In the genomic region with DNA sequence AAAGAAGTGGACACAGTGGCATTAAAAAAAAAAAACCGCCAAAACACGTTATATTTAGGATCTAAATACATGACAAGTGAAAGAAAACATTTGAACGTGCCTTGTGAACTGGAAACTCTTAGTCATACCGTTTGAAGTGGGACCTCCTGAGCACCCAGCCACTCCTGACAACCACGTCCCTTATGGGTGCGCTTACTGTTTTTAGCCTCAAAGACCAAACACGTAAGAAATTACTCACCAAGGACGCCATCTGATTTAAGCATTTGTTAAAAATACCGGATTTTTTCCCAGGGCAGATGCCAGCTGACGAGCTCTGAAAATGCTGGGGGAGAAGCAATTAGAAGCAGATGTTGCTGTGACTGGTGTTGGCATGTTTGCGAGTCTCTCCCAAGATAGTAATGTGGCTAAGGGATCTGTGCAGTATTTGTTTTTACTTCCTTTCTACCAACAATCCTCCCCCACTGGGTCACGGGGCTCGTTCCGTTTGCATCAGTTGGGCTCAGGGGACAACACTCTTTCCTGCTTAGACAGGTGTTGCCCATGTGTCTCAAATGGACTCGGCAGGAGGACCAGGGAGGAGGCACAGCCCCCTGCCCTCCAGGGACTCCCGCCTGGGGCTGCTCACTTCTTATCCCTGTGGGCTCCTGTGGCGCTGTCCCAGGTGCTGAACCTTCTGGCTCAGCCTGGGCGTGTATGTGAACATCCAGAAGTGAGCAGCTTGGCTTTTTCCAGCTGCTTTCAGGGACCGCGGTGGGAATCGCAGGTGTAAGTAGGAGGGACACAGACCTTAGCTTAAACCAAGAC, we compare ENCODE assay signal across 8 cellular contexts.
DNase-seq lines count a peak whose midpoint lies in the region; ATAC-seq and TF ChIP-seq lines count a peak whose summit lies in the region.

No MANE protein-coding gene starts in this region.

- no peak overlapping the region for H2AK5ac ChIP-seq in mesenchymal stem cell (ENCODE audit: low read length, severe bottlenecking)

- no peaks in the 10 kb centered on the region for H3K36me3 ChIP-seq in HCT116 (ENCODE audit: control insufficient read depth in 1 of 2, insufficient read depth in 2 of 2, low read length in 2 of 2)
- H3K36me3 ChIP-seq in WERI-Rb-1: no peaks in the 10 kb centered on the region
- peaks cover 8 to 13% of the 10 kb centered on the region in 2 experiments for H3K36me3 ChIP-seq in mesenchymal stem cell (ENCODE audit: control insufficient read depth in 1 of 2, insufficient read depth in 2 of 2, low read depth in 1 of 2, low read length in 2 of 2)

- H3K79me2 ChIP-seq in HCT116 (ENCODE audit: insufficient read depth, low read length): no peaks in the 10 kb centered on the region

- no peak overlapping the region for H3K4me2 ChIP-seq in HCT116 (ENCODE audit: low read length)
- no peak overlapping the region for H3K4me2 ChIP-seq in mesenchymal stem cell (ENCODE audit: low read length, poor library complexity, severe bottlenecking)

- no peaks in the 10 kb centered on the region for H3K9me2 ChIP-seq in HCT116 (ENCODE audit: insufficient read depth)

- H3K4me3 ChIP-seq in HCT116 (replicated peaks in 1 of 2; ENCODE audit: low read depth in 1 of 2, low read length in 2 of 2): no peak overlapping the region
- no peak overlapping the region for H3K4me3 ChIP-seq in WERI-Rb-1 (ENCODE audit: low read depth, low read length)
- H3K4me3 ChIP-seq in mesenchymal stem cell (ENCODE audit: insufficient read depth in 1 of 2, low read depth in 1 of 2, low read length in 2 of 2): peak overlapping the region in 1 of 2 experiments; percentile 21

- H3K27me3 Mint-ChIP-seq in central memory CD8-positive, alpha-beta T cell: no peaks in the 10 kb centered on the region

- no peaks in the 10 kb centered on the region for H4K20me1 ChIP-seq in HCT116 (ENCODE audit: insufficient read depth)

- H3K27me3 ChIP-seq in HCT116 (ENCODE audit: insufficient read depth, low read length): no peaks in the 10 kb centered on the region; the same call in 1 of the 2 replicates
- H3K27me3 ChIP-seq in WERI-Rb-1 (ENCODE audit: insufficient read depth, low read depth, severe bottlenecking): no peaks in the 10 kb centered on the region
- no peaks in the 10 kb centered on the region for H3K27me3 ChIP-seq in mesenchymal stem cell (ENCODE audit: control insufficient read depth in 1 of 2, insufficient read depth in 1 of 2, low read length in 2 of 2)

- TF ChIP-seq CTCF in HCT116 (IDR thresholded peaks at IDR 0.05 in 2 of 3, conservative IDR thresholded peaks at IDR 0.05 in 1 of 3; ENCODE audit: borderline replicate concordance in 1 of 3, insufficient read depth in 1 of 3, low read depth in 2 of 3, low read length in 2 of 3): no peak
- no peak for TF ChIP-seq CTCF in WERI-Rb-1 (IDR thresholded peaks at IDR 0.05; ENCODE audit: low read depth, low read length)

- POLR2A ChIA-PET in HCT116 (lab: Charles Lee): no interaction called here

- H3K27ac Mint-ChIP-seq in central memory CD8-positive, alpha-beta T cell (ENCODE audit: low read depth): no peak overlapping the region

- TF ChIP-seq RAD21 in HCT116 (IDR thresholded peaks at IDR 0.05; ENCODE audit: low read depth): no peak

- no peak overlapping the region for H3K23ac ChIP-seq in mesenchymal stem cell (ENCODE audit: low read length in 2 of 2)

- no peak overlapping the region for H3K27ac ChIP-seq in HCT116 (ENCODE audit: low read depth, low read length)
- no peak overlapping the region for H3K27ac ChIP-seq in WERI-Rb-1
- no peak overlapping the region for H3K27ac ChIP-seq in mesenchymal stem cell (ENCODE audit: low read length, poor library complexity, severe bottlenecking)

- H2AFZ ChIP-seq in HCT116 (ENCODE audit: low read depth, low read length, poor library complexity, severe bottlenecking) (no peak overlapping the region), mesenchymal stem cell (ENCODE audit: low read depth, low read length) (no peak overlapping the region)

- peaks cover 2% of the 10 kb centered on the region for H3K36me3 Mint-ChIP-seq in central memory CD8-positive, alpha-beta T cell (ENCODE audit: insufficient read depth)

- no peak overlapping the region for H2BK12ac ChIP-seq in mesenchymal stem cell (ENCODE audit: low read length in 2 of 2)

- no peak overlapping the region for H4K91ac ChIP-seq in mesenchymal stem cell (ENCODE audit: low read length)

- H3K4me1 Mint-ChIP-seq in central memory CD8-positive, alpha-beta T cell: peaks cover 17% of the 10 kb centered on the region

- H3K14ac ChIP-seq in mesenchymal stem cell (ENCODE audit: low read length in 2 of 2): no peak overlapping the region

- H3K4me3 Mint-ChIP-seq in central memory CD8-positive, alpha-beta T cell: no peak overlapping the region

- CTCF ChIA-PET in HCT116 (lab: Charles Lee): no interaction called here

- DNase-seq in GM04504 (ENCODE audit: low read depth) (peak; percentile 87), HCT116 (ENCODE audit: low read depth, low spot score) (no peak), NCI-H1436 (lab: John Stamatoyannopoulos, UW) (peak; percentile 86), WERI-Rb-1 (peak; percentile 33), mesenchymal stem cell (peak; percentile 75), C1 segment of cervical spinal cord (lab: John Stamatoyannopoulos, UW) (no peak)
- DNase-seq in central memory CD8-positive, alpha-beta T cell (ENCODE audit: low spot score in 2 of 2): peak; percentile 27 to 45
- peak in 5 of 6 experiments; percentile 9 to 42 (median 32) for DNase-seq in stimulated activated naive CD4-positive, alpha-beta T cell (lab: John Stamatoyannopoulos, UW)

- no peak overlapping the region for H2BK120ac ChIP-seq in mesenchymal stem cell (ENCODE audit: low read depth, low read length)

- H2BK15ac ChIP-seq in mesenchymal stem cell (ENCODE audit: low read depth, poor library complexity, severe bottlenecking): no peak overlapping the region

- WGBS in mesenchymal stem cell: 51% methylated on average over 17 of the region's 21 CpGs

- RAD21 ChIA-PET in HCT116 (lab: Charles Lee; ENCODE audit: low non-redundant PET in 1 of 2, low total read pairs in 2 of 2, uncharacterized antibody in 2 of 2, unreplicated experiment in 2 of 2): no interaction called here

- no peak for TF ChIP-seq POLR2A in HCT116 (IDR thresholded peaks at IDR 0.05; ENCODE audit: borderline replicate concordance, extremely low read depth, insufficient read depth, insufficient read length)

- H4K8ac ChIP-seq in mesenchymal stem cell (ENCODE audit: low read length): no peak overlapping the region

- no peaks in the 10 kb centered on the region for H3K9me3 ChIP-seq in HCT116 (ENCODE audit: control insufficient read depth in 1 of 2, insufficient read depth in 1 of 2, low read depth in 1 of 2, low read length in 2 of 2)
- no peaks in the 10 kb centered on the region for H3K9me3 ChIP-seq in WERI-Rb-1 (ENCODE audit: severe bottlenecking)
- H3K9me3 ChIP-seq in mesenchymal stem cell (ENCODE audit: control insufficient read depth, low read length): no peaks in the 10 kb centered on the region

- peaks cover 19% of the 10 kb centered on the region for H3K79me1 ChIP-seq in mesenchymal stem cell (replicated peaks; ENCODE audit: low read length, poor library complexity, severe bottlenecking)

- ATAC-seq in HCT116: peak; percentile 84
- ATAC-seq in central memory CD8-positive, alpha-beta T cell (replicated peaks; ENCODE audit: extremely low read depth, poor library complexity, severe bottlenecking): peak; percentile 43

- no peak overlapping the region for H3K9ac ChIP-seq in HCT116 (ENCODE audit: low read length)
- H3K9ac ChIP-seq in mesenchymal stem cell (ENCODE audit: low read length): no peak overlapping the region

- no TSS peak for BruUV-seq in HCT116 (replicated peaks; lab: Mats Ljungman, UMichigan)

- H2BK5ac ChIP-seq in mesenchymal stem cell (ENCODE audit: low read depth, low read length, poor library complexity, severe bottlenecking): no peak overlapping the region

- H3K4ac ChIP-seq in mesenchymal stem cell (ENCODE audit: low read depth in 1 of 2, low read length in 2 of 2): no peak overlapping the region

- H3K4me1 ChIP-seq in HCT116 (ENCODE audit: control insufficient read depth in 1 of 2, insufficient read depth in 2 of 2, low read length in 2 of 2) (no peaks in the 10 kb centered on the region), mesenchymal stem cell (ENCODE audit: control insufficient read depth, insufficient read depth, low read depth, low read length) (no peaks in the 10 kb centered on the region)

- H3K9me3 Mint-ChIP-seq in central memory CD8-positive, alpha-beta T cell: no peaks in the 10 kb centered on the region

- no peak overlapping the region for H3K18ac ChIP-seq in mesenchymal stem cell (ENCODE audit: low read depth in 1 of 2, low read length in 2 of 2)

- intact Hi-C loops in HCT116 (cut with micrococcal nuclease): no loop called here

TF ChIP-seq in HCT116, 20 proteins besides CTCF, POLR2A, EP300 and RAD21 (continues in another document):
- TF ChIP-seq EZH2phosphoT487 (IDR thresholded peaks at IDR 0.05; ENCODE audit: borderline replicate concordance): no peak
- no peak for TF ChIP-seq FOSL1 (IDR thresholded peaks at IDR 0.05; ENCODE audit: low read depth)
- TF ChIP-seq YY1 (IDR thresholded peaks at IDR 0.05; ENCODE audit: extremely low read depth, insufficient replicate concordance, low read depth, low read length): no peak
- no peak for TF ChIP-seq ELF1 (IDR thresholded peaks at IDR 0.05; ENCODE audit: borderline replicate concordance, low read depth)
- TF ChIP-seq, protein P1, sequence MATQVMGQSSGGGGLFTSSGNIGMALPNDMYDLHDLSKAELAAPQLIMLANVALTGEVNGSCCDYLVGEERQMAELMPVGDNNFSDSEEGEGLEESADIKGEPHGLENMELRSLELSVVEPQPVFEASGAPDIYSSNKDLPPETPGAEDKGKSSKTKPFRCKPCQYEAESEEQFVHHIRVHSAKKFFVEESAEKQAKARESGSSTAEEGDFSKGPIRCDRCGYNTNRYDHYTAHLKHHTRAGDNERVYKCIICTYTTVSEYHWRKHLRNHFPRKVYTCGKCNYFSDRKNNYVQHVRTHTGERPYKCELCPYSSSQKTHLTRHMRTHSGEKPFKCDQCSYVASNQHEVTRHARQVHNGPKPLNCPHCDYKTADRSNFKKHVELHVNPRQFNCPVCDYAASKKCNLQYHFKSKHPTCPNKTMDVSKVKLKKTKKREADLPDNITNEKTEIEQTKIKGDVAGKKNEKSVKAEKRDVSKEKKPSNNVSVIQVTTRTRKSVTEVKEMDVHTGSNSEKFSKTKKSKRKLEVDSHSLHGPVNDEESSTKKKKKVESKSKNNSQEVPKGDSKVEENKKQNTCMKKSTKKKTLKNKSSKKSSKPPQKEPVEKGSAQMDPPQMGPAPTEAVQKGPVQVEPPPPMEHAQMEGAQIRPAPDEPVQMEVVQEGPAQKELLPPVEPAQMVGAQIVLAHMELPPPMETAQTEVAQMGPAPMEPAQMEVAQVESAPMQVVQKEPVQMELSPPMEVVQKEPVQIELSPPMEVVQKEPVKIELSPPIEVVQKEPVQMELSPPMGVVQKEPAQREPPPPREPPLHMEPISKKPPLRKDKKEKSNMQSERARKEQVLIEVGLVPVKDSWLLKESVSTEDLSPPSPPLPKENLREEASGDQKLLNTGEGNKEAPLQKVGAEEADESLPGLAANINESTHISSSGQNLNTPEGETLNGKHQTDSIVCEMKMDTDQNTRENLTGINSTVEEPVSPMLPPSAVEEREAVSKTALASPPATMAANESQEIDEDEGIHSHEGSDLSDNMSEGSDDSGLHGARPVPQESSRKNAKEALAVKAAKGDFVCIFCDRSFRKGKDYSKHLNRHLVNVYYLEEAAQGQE (IDR thresholded peaks at IDR 0.05; ENCODE audit: low read depth): peak; percentile 99

Comparison
In these comparisons a context has a peak if more than half of its experiments do, and no peak if none do; other contexts are left out.
1. DNase-seq: peak in GM04504 (single experiment), NCI-H1436 (single experiment), WERI-Rb-1 (single experiment), central memory CD8-positive, alpha-beta T cell (2 of 2), mesenchymal stem cell (single experiment) and stimulated activated naive CD4-positive, alpha-beta T cell (5 of 6); none in HCT116 (single experiment) and C1 segment of cervical spinal cord (0 of 14).